In genomic region chr19:43700368-43701015, GRCh38 we compare ENCODE assay signal across 8 cellular contexts. TPM values are rescaled to one million over a fixed set of nuclear protein-coding genes. Genes with fewer than 3 reads are reported as not detected.
DNase-seq lines count a peak whose midpoint lies in the region; ATAC-seq and TF ChIP-seq lines count a peak whose summit lies in the region.

No MANE protein-coding gene starts in this region.

- H3K9me3 Mint-ChIP-seq in activated CD4-positive, alpha-beta memory T cell treated with anti-CD3 and anti-CD28 coated beads for 36 hours: peaks cover 6% of the 10 kb centered on the region

- peaks cover 23% of the 10 kb centered on the region for H3K4me1 Mint-ChIP-seq in activated CD4-positive, alpha-beta memory T cell treated with anti-CD3 and anti-CD28 coated beads for 36 hours (ENCODE audit: low read depth)

- H3K27ac Mint-ChIP-seq in activated CD4-positive, alpha-beta memory T cell treated with anti-CD3 and anti-CD28 coated beads for 36 hours: peak overlapping the region; percentile 98

- peaks cover 2% of the 10 kb centered on the region for H3K36me3 Mint-ChIP-seq in activated CD4-positive, alpha-beta memory T cell treated with anti-CD3 and anti-CD28 coated beads for 36 hours

- WGBS in sigmoid colon, 2 donors: 70 to 77% methylated on average over 13 of the region's 13 CpGs

- H3K27me3 Mint-ChIP-seq in activated CD4-positive, alpha-beta memory T cell treated with anti-CD3 and anti-CD28 coated beads for 36 hours: no peaks in the 10 kb centered on the region

- POLR2A ChIA-PET in activated CD4-positive, alpha-beta memory T cell treated with anti-CD3 and anti-CD28 coated beads for 36 hours (lab: Charles Lee): interaction anchor here (0.9 to 1.0 kb wide), 3 partner anchors 32 to 172 kb away, joined by 3 to 4 read pairs (median 3); no protein-coding TSS in a partner anchor

- in situ Hi-C loops in GM13976 (cut with MboI; ENCODE audit: low sequenced_read_pairs, unreplicated experiment): no loop called here

- H3K4me3 Mint-ChIP-seq in activated CD4-positive, alpha-beta memory T cell treated with anti-CD3 and anti-CD28 coated beads for 36 hours: peak overlapping the region; percentile 69

- peaks cover 19% of the 10 kb centered on the region for H3K27me3 ChIP-seq in foreskin keratinocyte
- peaks cover 0 to 26% (median 16%) of the 10 kb centered on the region in 3 donors for H3K27me3 ChIP-seq in sigmoid colon

- CTCF ChIA-PET in activated CD4-positive, alpha-beta memory T cell treated with anti-CD3 and anti-CD28 coated beads for 36 hours (lab: Charles Lee): interaction anchor here (0.7 to 2.0 kb wide), 2 partner anchors 24 to 32 kb away, joined by 3 to 9 read pairs; no protein-coding TSS in a partner anchor

- H3K4me3 ChIP-seq in sigmoid colon: peak overlapping the region in 2 of 4 donors; percentile 7 to 11

- TF ChIP-seq EP300 in sigmoid colon (IDR thresholded peaks at IDR 0.05): no peak

- TF ChIP-seq CTCF in foreskin keratinocyte (conservative IDR thresholded peaks at IDR 0.05): no peak
- TF ChIP-seq CTCF in sigmoid colon (IDR thresholded peaks at IDR 0.05): no peak
- TF ChIP-seq CTCF in GM13976 (IDR thresholded peaks at IDR 0.05; ENCODE audit: borderline replicate concordance, control extremely low read depth, extremely low read depth, insufficient read depth, missing control alignments): no peak

- ATAC-seq in foreskin keratinocyte: peak; percentile 54
- ATAC-seq in activated CD4-positive, CD25-positive, alpha-beta regulatory T cell treated with anti-CD3 and anti-CD28 coated beads, Interleukin-2, amount 50 U/mL, for 24 hours: no peak

- peak; percentile 45 for DNase-seq in activated CD4-positive, alpha-beta T cell treated with anti-CD3 and anti-CD28 coated beads for 48 hours
- no peak for DNase-seq in activated CD4-positive, alpha-beta T cell treated with anti-CD3 and anti-CD28 coated beads for 1 hour
- DNase-seq in activated CD4-positive, alpha-beta memory T cell treated with anti-CD3 and anti-CD28 coated beads for 36 hours: peak; percentile 37
- peak; percentile 51 to 82 for DNase-seq in foreskin keratinocyte
- DNase-seq in sigmoid colon: peak; percentile 75
- no peak for DNase-seq in GM13976 (ENCODE audit: low spot score)
- DNase-seq in NK-92 (lab: John Stamatoyannopoulos, UW; ENCODE audit: unreplicated experiment): no peak

- no peaks in the 10 kb centered on the region for H3K36me3 ChIP-seq in sigmoid colon

- no peak for TF ChIP-seq POLR2A in sigmoid colon (IDR thresholded peaks at IDR 0.05)

- H3K9me3 ChIP-seq in sigmoid colon: peaks cover 0 to 1% (median 0%) of the 10 kb centered on the region in 4 donors

- peaks cover 8% of the 10 kb centered on the region for H3K4me1 ChIP-seq in foreskin keratinocyte
- H3K4me1 ChIP-seq in sigmoid colon: peaks cover 0 to 12% (median 7%) of the 10 kb centered on the region in 4 donors

- peak overlapping the region; percentile 96 for H3K27ac ChIP-seq in foreskin keratinocyte
- H3K27ac ChIP-seq in sigmoid colon: peak overlapping the region; percentile 46 to 67 (median 58)

- intact Hi-C loops in activated CD4-positive, alpha-beta memory T cell treated with anti-CD3 and anti-CD28 coated beads for 36 hours (cut with micrococcal nuclease): loop anchor here (1.0 kb wide), 2 partner anchors 32 to 54 kb away; partner anchors contain the start of gene SMG9
- intact Hi-C loops in sigmoid colon (cut with DNase I): no loop called here

RNA-seq across cellular contexts. Expression of gene IRGC, which starts 15.4 kb away (rescaled TPM):
- total RNA-seq in activated CD4-positive, alpha-beta memory T cell treated with anti-CD3 and anti-CD28 coated beads for 36 hours: not detected
- not detected in 2 replicates for total RNA-seq in foreskin keratinocyte
- polyA plus RNA-seq in foreskin keratinocyte: not detected in 2 replicates
- not detected for total RNA-seq in sigmoid colon
- not detected for polyA plus RNA-seq in sigmoid colon

RNA-seq across cellular contexts. Expression of gene PLAUR, which starts 30.5 kb away (rescaled TPM):
- 10 to 100 TPM; 14.4 to 15.1 TPM for total RNA-seq in activated CD4-positive, alpha-beta memory T cell treated with anti-CD3 and anti-CD28 coated beads for 36 hours
- 36.1 and 40.3 TPM in 2 replicates for total RNA-seq in foreskin keratinocyte
- polyA plus RNA-seq in foreskin keratinocyte: 35.6 and 40.9 TPM in 2 replicates
- total RNA-seq in sigmoid colon: 10 to 100 TPM in 2 of 4 donors, 1 to 10 TPM in 2; 3.2 to 15.5 (median 9.8) TPM
- 10 to 100 TPM; 18.6 to 69.2 (median 53.9) TPM for polyA plus RNA-seq in sigmoid colon

RNA-seq across cellular contexts. Expression of gene SMG9, which starts 54.3 kb away (rescaled TPM):
- 10 to 100 TPM; 58.2 to 58.3 TPM for total RNA-seq in activated CD4-positive, alpha-beta memory T cell treated with anti-CD3 and anti-CD28 coated beads for 36 hours
- total RNA-seq in foreskin keratinocyte (27.7 and 29.5 TPM in 2 replicates), sigmoid colon (10 to 100 TPM in 3 of 4 donors, 1 to 10 TPM in 1; 5.6 to 25.2 (median 13.8) TPM)
- polyA plus RNA-seq in foreskin keratinocyte (38.3 and 39.8 TPM in 2 replicates), sigmoid colon (10 to 100 TPM in 1 of 3 donors, 1 to 10 TPM in 2; 6.2 to 36.5 (median 8.4) TPM)

Comparison
In these comparisons a context has a peak if more than half of its experiments do, and no peak if none do; other contexts are left out.
1. DNase-seq: peak in activated CD4-positive, alpha-beta T cell treated with anti-CD3 and anti-CD28 coated beads for 48 hours (single experiment), activated CD4-positive, alpha-beta memory T cell treated with anti-CD3 and anti-CD28 coated beads for 36 hours (single experiment), foreskin keratinocyte (2 of 2) and sigmoid colon (single experiment); none in activated CD4-positive, alpha-beta T cell treated with anti-CD3 and anti-CD28 coated beads for 1 hour (single experiment), GM13976 (single experiment) and NK-92 (single experiment).